Comparison of ENCODE assay signal across 9 cellular contexts in the genomic region with DNA sequence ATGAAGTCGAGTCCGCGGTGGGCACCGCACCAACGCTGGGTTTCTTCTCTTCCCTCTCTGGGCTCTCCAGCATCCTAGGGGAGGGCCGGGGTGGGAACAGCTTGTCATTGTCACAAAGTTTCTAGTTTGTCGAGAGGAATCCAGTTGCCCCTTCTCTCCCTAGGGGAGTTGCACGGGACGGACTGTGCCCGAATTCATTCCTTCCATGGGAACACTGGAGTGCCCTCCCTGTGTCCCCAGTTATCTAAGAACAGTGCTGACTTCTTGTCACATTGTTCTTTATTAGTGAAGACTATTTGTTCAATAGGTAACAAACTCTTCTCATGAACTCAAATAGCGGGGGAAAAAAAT. TPM values are rescaled to one million over a fixed set of nuclear protein-coding genes. Genes with fewer than 3 reads are reported as not detected.
DNase-seq lines count a peak whose midpoint lies in the region; ATAC-seq and TF ChIP-seq lines count a peak whose summit lies in the region.
"Had no signal": no experiment of that assay in that cellular context is flagged by ENCODE, and none has a peak within 500 bp of the region (broad histone marks: within the 10 kb centered on the region; RNA-seq: fewer than 3 reads in every experiment).

No MANE protein-coding gene starts in this region.

- no peak for DNase-seq in activated naive CD4-positive, alpha-beta T cell treated with anti-CD3 and anti-CD28 coated beads, Interleukin-2, amount 50 U/mL, for 16 hours
- no peak for DNase-seq in choroid plexus epithelial cell (ENCODE audit: low read depth)
- DNase-seq in mucosa of descending colon = no peak
- DNase-seq in upper lobe of right lung = no peak
- no peak for DNase-seq in NOMO-1 (lab: John Stamatoyannopoulos, UW; ENCODE audit: unreplicated experiment in 2 of 2)
- DNase-seq: DMS 273 treated with DMSO at 0.1 percent for 48 hours had no signal

- TF ChIP-seq CTCF in choroid plexus epithelial cell (conservative IDR thresholded peaks at IDR 0.05; ENCODE audit: low read depth, low read length) (no peak), mucosa of descending colon (IDR thresholded peaks at IDR 0.05) (no peak), upper lobe of right lung (IDR thresholded peaks at IDR 0.05) (no peak)

- peaks cover 12% of the 10 kb centered on the region for H3K36me3 Mint-ChIP-seq in activated naive CD4-positive, alpha-beta T cell treated with anti-CD3 and anti-CD28 coated beads, Interleukin-2, amount 50 U/mL, for 24 hours

- H3K4me3 ChIP-seq in choroid plexus epithelial cell (ENCODE audit: low read depth, low read length) (peak overlapping the region; percentile 70), mucosa of descending colon (peak overlapping the region; percentile 72), upper lobe of right lung (peak overlapping the region; percentile 77)

- H3K4me1 Mint-ChIP-seq in activated naive CD4-positive, alpha-beta T cell treated with anti-CD3 and anti-CD28 coated beads, Interleukin-2, amount 50 U/mL, for 24 hours = peaks cover 63% of the 10 kb centered on the region

- H3K27ac ChIP-seq in upper lobe of right lung = peak overlapping the region; percentile 75

- peak overlapping the region; percentile 74 for H3K27ac Mint-ChIP-seq in activated naive CD4-positive, alpha-beta T cell treated with anti-CD3 and anti-CD28 coated beads, Interleukin-2, amount 50 U/mL, for 24 hours

- H3K27me3 Mint-ChIP-seq in activated naive CD4-positive, alpha-beta T cell treated with anti-CD3 and anti-CD28 coated beads, Interleukin-2, amount 50 U/mL, for 24 hours = no peaks in the 10 kb centered on the region

- peak overlapping the region; percentile 80 for H3K4me3 Mint-ChIP-seq in activated naive CD4-positive, alpha-beta T cell treated with anti-CD3 and anti-CD28 coated beads, Interleukin-2, amount 50 U/mL, for 24 hours

- intact Hi-C loops in mucosa of descending colon (cut with DNase I, micrococcal nuclease) (no loop called here), upper lobe of right lung (cut with DNase I) (no loop called here)

- ATAC-seq in mucosa of descending colon (no peak), upper lobe of right lung (no peak), HG03095 (IDR thresholded peaks at IDR 0.05; ENCODE audit: unreplicated experiment) (no peak), HG03571 (IDR thresholded peaks at IDR 0.05; ENCODE audit: unreplicated experiment) (no peak)

- H3K4me1 ChIP-seq in mucosa of descending colon (ENCODE audit: low read depth) (peaks cover 12% of the 10 kb centered on the region), upper lobe of right lung (peaks cover 19% of the 10 kb centered on the region)

- H3K9me3 ChIP-seq in mucosa of descending colon (no peaks in the 10 kb centered on the region), upper lobe of right lung (no peaks in the 10 kb centered on the region)

- H3K36me3 ChIP-seq in mucosa of descending colon (ENCODE audit: low read depth) = no peaks in the 10 kb centered on the region
- H3K36me3 ChIP-seq in upper lobe of right lung = peaks cover 32% of the 10 kb centered on the region

- H3K27me3 ChIP-seq in upper lobe of right lung = no peaks in the 10 kb centered on the region

- H3K9me3 Mint-ChIP-seq in activated naive CD4-positive, alpha-beta T cell treated with anti-CD3 and anti-CD28 coated beads, Interleukin-2, amount 50 U/mL, for 24 hours = no peaks in the 10 kb centered on the region

RNA-seq across cellular contexts. Expression of a gene that starts 1.2 kb away (rescaled TPM):
- total RNA-seq in mucosa of descending colon (10 to 100 TPM; 47.5 to 60.3 (median 59.2) TPM), upper lobe of right lung (56.3 TPM)

RNA-seq across cellular contexts. Expression of a gene that starts 31.6 kb away (rescaled TPM):
- total RNA-seq in mucosa of descending colon (100 to 1,000 TPM in 1 of 3 donors, 10 to 100 TPM in 2; 52.8 to 120 (median 56.8) TPM), upper lobe of right lung (129 TPM)

RNA-seq across cellular contexts. Expression of a gene that starts 50.3 kb away (rescaled TPM):
- total RNA-seq in mucosa of descending colon (10 to 100 TPM; 65.1 to 76.9 (median 72.4) TPM), upper lobe of right lung (59.6 TPM)
